1 cellular context compared by ENCODE assay signal in the genomic region with DNA sequence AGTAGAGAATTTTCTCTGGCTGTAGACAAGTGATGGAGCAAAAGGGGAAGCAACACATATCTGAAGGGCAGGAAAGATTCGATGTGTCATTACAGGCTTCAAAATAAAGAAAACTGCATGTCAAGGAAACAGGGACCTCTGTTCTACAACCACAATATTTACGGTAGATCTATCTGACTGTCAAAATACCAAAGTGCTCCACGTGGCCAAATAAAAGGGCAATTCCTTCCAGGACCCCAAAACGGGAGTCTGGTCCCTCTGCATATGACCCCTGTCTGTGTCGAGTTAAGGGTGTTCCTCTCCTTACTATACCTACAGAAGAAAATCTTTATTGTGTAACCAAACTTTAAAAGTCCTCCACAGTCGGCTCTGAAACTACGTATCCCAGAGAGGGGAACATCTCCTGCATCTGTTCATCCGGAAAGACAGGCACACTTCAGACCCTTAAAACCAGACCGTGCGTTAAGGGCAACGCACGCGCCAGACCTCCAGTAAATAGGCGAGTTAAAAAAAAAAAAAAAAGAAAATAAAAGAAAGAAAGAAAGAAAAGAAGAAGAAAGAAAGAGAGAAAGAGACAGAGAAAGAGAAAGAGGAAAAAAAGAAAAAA.
TF ChIP-seq lines count a peak whose summit lies in the region.

No MANE protein-coding gene starts in this region.

TF ChIP-seq in GM12878, 131 proteins besides CTCF, POLR2A, EP300 and RAD21:
- TF ChIP-seq ZZZ3 (IDR thresholded peaks at IDR 0.05; ENCODE audit: control insufficient read depth, insufficient read length, low read depth), result no peak
- TF ChIP-seq STAT1 (conservative IDR thresholded peaks at IDR 0.05), result 0 out of 2 replicates have a peak, but pooled peaks have one; percentile 40
- no peak for TF ChIP-seq SUZ12 (IDR thresholded peaks at IDR 0.05; ENCODE audit: unreplicated experiment)
- TF ChIP-seq, protein P1, sequence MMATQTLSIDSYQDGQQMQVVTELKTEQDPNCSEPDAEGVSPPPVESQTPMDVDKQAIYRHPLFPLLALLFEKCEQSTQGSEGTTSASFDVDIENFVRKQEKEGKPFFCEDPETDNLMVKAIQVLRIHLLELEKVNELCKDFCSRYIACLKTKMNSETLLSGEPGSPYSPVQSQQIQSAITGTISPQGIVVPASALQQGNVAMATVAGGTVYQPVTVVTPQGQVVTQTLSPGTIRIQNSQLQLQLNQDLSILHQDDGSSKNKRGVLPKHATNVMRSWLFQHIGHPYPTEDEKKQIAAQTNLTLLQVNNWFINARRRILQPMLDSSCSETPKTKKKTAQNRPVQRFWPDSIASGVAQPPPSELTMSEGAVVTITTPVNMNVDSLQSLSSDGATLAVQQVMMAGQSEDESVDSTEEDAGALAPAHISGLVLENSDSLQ (IDR thresholded peaks at IDR 0.05), result peak; percentile 15; the same call in 1 of the 2 replicates
